Comparison of ENCODE assay signal across 18 cellular contexts in the genomic region with DNA sequence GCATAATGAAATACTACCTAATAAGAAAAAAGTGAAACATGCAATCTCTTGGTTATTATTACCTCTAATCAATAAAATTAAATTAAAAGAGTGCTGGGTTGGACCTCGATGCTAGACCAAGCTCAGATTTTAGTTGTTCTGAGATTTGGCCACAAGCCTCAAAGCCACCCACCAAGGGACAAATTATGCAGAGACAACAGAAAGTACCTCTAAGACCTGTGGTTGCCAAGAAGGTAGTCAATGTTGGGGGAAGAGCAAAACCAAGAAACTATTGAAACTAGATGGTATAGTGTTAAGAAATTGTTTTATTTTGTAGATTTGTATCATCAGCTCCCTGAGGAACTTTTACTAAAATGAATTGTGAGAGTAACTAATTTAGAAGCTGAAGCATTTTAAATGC.
DNase-seq lines count a peak whose midpoint lies in the region; ATAC-seq lines count a peak whose summit lies in the region.
"Had no signal": no experiment of that assay in that cellular context is flagged by ENCODE, and none has a peak within 500 bp of the region (broad histone marks: within the 10 kb centered on the region; RNA-seq: fewer than 3 reads in every experiment).

No MANE protein-coding gene starts in this region.

- DNase-seq in activated naive CD8-positive, alpha-beta T cell treated with anti-CD3 and anti-CD28 coated beads, Interleukin-2, amount 50 U/mL, for 24 hours, result no peak
- no peak for DNase-seq in NCI-H2107 (lab: John Stamatoyannopoulos, UW)
- no peak for DNase-seq in T-helper 2 cell treated with Interferon-gamma antibody and Interleukin-4, amounts not matched to agents 5 μg/mL and 100 μg/mL, for 36 hours (ENCODE audit: low spot score)
- DNase-seq: AML-193; DMS153; EL; IMR-90; NCI-H1105 treated with DMSO at 0.1 percent for 48 hours; NCI-H187 treated with DMSO at 0.1 percent for 48 hours; NCI-H526 treated with DMSO at 0.1 percent for 48 hours; NK-92 treated with Interleukin-12 subunit alpha and Interleukin-12 subunit beta, amount 100 ng/mL, for 24 hours; SHP77; T-helper 17 cell had no signal

- peaks cover 18% of the 10 kb centered on the region for H3K4me1 Mint-ChIP-seq in activated naive CD8-positive, alpha-beta T cell treated with anti-CD3 and anti-CD28 coated beads, Interleukin-2, amount 50 U/mL, for 24 hours
- peaks cover 17% of the 10 kb centered on the region for H3K4me1 Mint-ChIP-seq in T-helper 2 cell treated with Interferon-gamma antibody and Interleukin-4, amounts not matched to agents 5 μg/mL and 100 μg/mL, for 36 hours (ENCODE audit: low read depth)
- H3K4me1 Mint-ChIP-seq: CD14-positive monocyte, T-helper 17 cell had no signal

- ATAC-seq in GM18498 (IDR thresholded peaks at IDR 0.05; ENCODE audit: unreplicated experiment) (peak; percentile 80), GM18870 (IDR thresholded peaks at IDR 0.05; ENCODE audit: unreplicated experiment) (peak; percentile 62), HG02981 (IDR thresholded peaks at IDR 0.05; ENCODE audit: unreplicated experiment) (peak; percentile 72), HG02885 (IDR thresholded peaks at IDR 0.05; ENCODE audit: poor library complexity, unreplicated experiment) (no peak)
- ATAC-seq in activated naive CD8-positive, alpha-beta T cell treated with anti-CD3 and anti-CD28 coated beads, Interleukin-2, amount 50 U/mL, for 24 hours, result peak; percentile 41
- ATAC-seq: T-helper 17 cell had no signal

- no peaks in the 10 kb centered on the region for H3K36me3 Mint-ChIP-seq in activated naive CD8-positive, alpha-beta T cell treated with anti-CD3 and anti-CD28 coated beads, Interleukin-2, amount 50 U/mL, for 24 hours (ENCODE audit: low read depth)
- H3K36me3 Mint-ChIP-seq in T-helper 2 cell treated with Interferon-gamma antibody and Interleukin-4, amounts not matched to agents 5 μg/mL and 100 μg/mL, for 36 hours (ENCODE audit: low read depth), result no peaks in the 10 kb centered on the region
- H3K36me3 Mint-ChIP-seq: CD14-positive monocyte had no signal

- no peak overlapping the region for H3K4me3 Mint-ChIP-seq in activated naive CD8-positive, alpha-beta T cell treated with anti-CD3 and anti-CD28 coated beads, Interleukin-2, amount 50 U/mL, for 24 hours
- H3K4me3 Mint-ChIP-seq in T-helper 2 cell treated with Interferon-gamma antibody and Interleukin-4, amounts not matched to agents 5 μg/mL and 100 μg/mL, for 36 hours, result no peak overlapping the region
- H3K4me3 Mint-ChIP-seq: CD14-positive monocyte, T-helper 17 cell had no signal

- H3K9me3 Mint-ChIP-seq in activated naive CD8-positive, alpha-beta T cell treated with anti-CD3 and anti-CD28 coated beads, Interleukin-2, amount 50 U/mL, for 24 hours, result no peaks in the 10 kb centered on the region
- no peaks in the 10 kb centered on the region for H3K9me3 Mint-ChIP-seq in T-helper 2 cell treated with Interferon-gamma antibody and Interleukin-4, amounts not matched to agents 5 μg/mL and 100 μg/mL, for 36 hours
- H3K9me3 Mint-ChIP-seq: CD14-positive monocyte had no signal

- H3K27ac Mint-ChIP-seq in activated naive CD8-positive, alpha-beta T cell treated with anti-CD3 and anti-CD28 coated beads, Interleukin-2, amount 50 U/mL, for 24 hours, result no peak overlapping the region
- no peak overlapping the region for H3K27ac Mint-ChIP-seq in T-helper 2 cell treated with Interferon-gamma antibody and Interleukin-4, amounts not matched to agents 5 μg/mL and 100 μg/mL, for 36 hours
- H3K27ac Mint-ChIP-seq: CD14-positive monocyte, T-helper 17 cell had no signal

- H3K27me3 Mint-ChIP-seq in activated naive CD8-positive, alpha-beta T cell treated with anti-CD3 and anti-CD28 coated beads, Interleukin-2, amount 50 U/mL, for 24 hours, result no peaks in the 10 kb centered on the region
- H3K27me3 Mint-ChIP-seq in T-helper 2 cell treated with Interferon-gamma antibody and Interleukin-4, amounts not matched to agents 5 μg/mL and 100 μg/mL, for 36 hours (ENCODE audit: low read depth), result peaks cover 69% of the 10 kb centered on the region
